ENCODE assay signal across 13 cellular contexts in genomic region chr10:35470967-35471366, GRCh38.
"Had no signal": no experiment of that assay in that cellular context is flagged by ENCODE, and none has a peak within 500 bp of the region (broad histone marks: within the 10 kb centered on the region; RNA-seq: fewer than 3 reads in every experiment).

No MANE protein-coding gene starts in this region.

- H3K27ac ChIP-seq: brain microvascular endothelial cell, psoas muscle, vagina had no signal

- H3K27ac Mint-ChIP-seq: activated CD4-positive, alpha-beta T cell treated with anti-CD3 and anti-CD28 coated beads, Interleukin-2, amount 10 ng/mL, durations not matched to agents 24 days and 14 days; activated naive CD4-positive, alpha-beta T cell treated with anti-CD3 and anti-CD28 coated beads, Interleukin-2, amount 50 U/mL, for 24 hours; mesothelial cell of epicardium had no signal

- H3K4me3 ChIP-seq: psoas muscle, tibial nerve, vagina had no signal

- H3K9ac ChIP-seq: SK-N-SH had no signal

- H3K36me3 ChIP-seq: brain microvascular endothelial cell, tibial nerve, vagina had no signal

- H3K27me3 ChIP-seq: brain microvascular endothelial cell, tibial nerve, vagina had no signal

- H3K9me3 Mint-ChIP-seq: activated naive CD4-positive, alpha-beta T cell treated with anti-CD3 and anti-CD28 coated beads, Interleukin-2, amount 50 U/mL, for 24 hours had no signal

- H3K4me2 ChIP-seq: SK-N-SH had no signal

- H3K27me3 Mint-ChIP-seq: activated CD4-positive, alpha-beta T cell treated with anti-CD3 and anti-CD28 coated beads, Interleukin-2, amount 10 ng/mL, durations not matched to agents 24 days and 14 days; activated naive CD4-positive, alpha-beta T cell treated with anti-CD3 and anti-CD28 coated beads, Interleukin-2, amount 50 U/mL, for 24 hours had no signal

- DNase-seq: activated CD4-positive, alpha-beta T cell treated with anti-CD3 and anti-CD28 coated beads, Interleukin-2, amount 10 ng/mL, durations not matched to agents 24 days and 14 days; amniotic stem cell; effector CD4-positive, alpha-beta T cell; foreskin melanocyte; psoas muscle; stimulated activated CD4-positive, alpha-beta T cell treated with anti-CD3 and anti-CD28 coated beads, Interleukin-4, amount 100 ng/mL, for 4 hours; T-helper 1 cell had no signal

- H3K4me3 Mint-ChIP-seq: activated CD4-positive, alpha-beta T cell treated with anti-CD3 and anti-CD28 coated beads, Interleukin-2, amount 10 ng/mL, durations not matched to agents 24 days and 14 days; activated naive CD4-positive, alpha-beta T cell treated with anti-CD3 and anti-CD28 coated beads, Interleukin-2, amount 50 U/mL, for 24 hours; mesothelial cell of epicardium had no signal

- H3K9me3 ChIP-seq: psoas muscle, SK-N-SH, tibial nerve, vagina had no signal
